ENCODE assay signal across 26 cellular contexts in genomic region chr4:88981571-88981970, GRCh38.
A peak's percentile ranks its signal among the peaks of the same experiment; 100 is the strongest.
DNase-seq lines count a peak whose midpoint lies in the region; ATAC-seq, FAIRE-seq and TF ChIP-seq lines count a peak whose summit lies in the region.
"Had no signal": no experiment of that assay in that cellular context is flagged by ENCODE, and none has a peak within 500 bp of the region (broad histone marks: within the 10 kb centered on the region; RNA-seq: fewer than 3 reads in every experiment).

No MANE protein-coding gene starts in this region.

- no peaks in the 10 kb centered on the region for H4K20me1 ChIP-seq in hepatocyte (ENCODE audit: insufficient read depth, poor library complexity, severe bottlenecking)

- intact Hi-C loops in transverse colon (cut with DNase I; ENCODE audit: low total_unique reads) (no loop called here), Right ventricle myocardium superior (cut with DNase I) (no loop called here)

- in situ Hi-C loops in transverse colon (cut with MboI; ENCODE audit: low pct_ligation_motif_present in 1 of 4, low pct_unique_long_range_greater_than_20kb in 1 of 4, low sequenced_read_pairs in 3 of 4) = no loop called here

- H3K79me2 ChIP-seq in hepatocyte = no peaks in the 10 kb centered on the region

- DNase-seq in DMS 273 (lab: John Stamatoyannopoulos, UW; ENCODE audit: unreplicated experiment) (peak; percentile 16), DMS 273 treated with DMSO at 0.1 percent for 48 hours (lab: John Stamatoyannopoulos, UW) (no peak), amniotic epithelial cell (ENCODE audit: low read depth) (peak; percentile 62), hepatocyte (ENCODE audit: low spot score) (no peak), RCC 7860 (ENCODE audit: low spot score) (no peak), transverse colon (no peak), Right ventricle myocardium superior (no peak)
- DNase-seq: ACHN; C1 segment of cervical spinal cord; Calu3; CD8-positive, alpha-beta memory T cell; DMS53; GDM1; HCEC 1CT; MG63; NCI-H1417; NCI-H1694 treated with DMSO at 0.1 percent for 48 hours; NCI-H2081 treated with DMSO at 0.1 percent for 48 hours; NCI-H2171 treated with DMSO at 0.1 percent for 48 hours; NCI-H69; SJCRH30 had no signal

- no peaks in the 10 kb centered on the region for H3K9me2 ChIP-seq in hepatocyte (replicated peaks; ENCODE audit: insufficient read depth)

- WGBS in hepatocyte (ENCODE audit: low lambda C conversion rate, missing lambda C conversion rate) = 77% methylated on average over 2 of the region's 2 CpGs
- WGBS in transverse colon (ENCODE audit: low coverage in 1 of 2), 2 donors = 92 to 100% methylated on average over 2 of the region's 2 CpGs

- TF ChIP-seq EP300 in transverse colon (IDR thresholded peaks at IDR 0.05; ENCODE audit: low read depth) = no peak

- no peaks in the 10 kb centered on the region for H3K9me3 ChIP-seq in hepatocyte (ENCODE audit: low read depth)
- H3K9me3 ChIP-seq in transverse colon = no peaks in the 10 kb centered on the region
- H3K9me3 ChIP-seq: MG63, SJCRH30 had no signal

- TF ChIP-seq CTCF in hepatocyte (IDR thresholded peaks at IDR 0.05; ENCODE audit: poor library complexity) = no peak
- no peak for TF ChIP-seq CTCF in transverse colon (IDR thresholded peaks at IDR 0.05)

- TF ChIP-seq POLR2A in transverse colon (IDR thresholded peaks at IDR 0.05) = no peak

- no peak for FAIRE-seq in RCC 7860 (lab: Jason Lieb, UNC)
- FAIRE-seq: K562 had no signal

- H3K27me3 ChIP-seq in hepatocyte (no peaks in the 10 kb centered on the region), transverse colon (no peaks in the 10 kb centered on the region)
- H3K27me3 ChIP-seq: MG63, SJCRH30 had no signal

- ATAC-seq in HG03354 (IDR thresholded peaks at IDR 0.05; ENCODE audit: poor library complexity, severe bottlenecking, unreplicated experiment) = peak; percentile 10
- ATAC-seq in Right ventricle myocardium superior (ENCODE audit: poor library complexity) = no peak
- ATAC-seq: GM23338, K562, Panc1 had no signal

- H3K4me3 ChIP-seq in hepatocyte (no peak overlapping the region), transverse colon (no peak overlapping the region)
- H3K4me3 ChIP-seq: GM23338, K562, MG63, SJCRH30 had no signal

- no peak overlapping the region for H3K4me2 ChIP-seq in hepatocyte
- H3K4me2 ChIP-seq: GM23338 had no signal

- peaks cover 7% of the 10 kb centered on the region for H3K4me1 ChIP-seq in hepatocyte (ENCODE audit: insufficient read depth)
- peaks cover 0 to 6% (median 5%) of the 10 kb centered on the region in 4 donors for H3K4me1 ChIP-seq in transverse colon
- H3K4me1 ChIP-seq: SJCRH30 had no signal

- H3K36me3 ChIP-seq in hepatocyte (replicated peaks; ENCODE audit: insufficient read depth, low read depth) = no peaks in the 10 kb centered on the region
- H3K36me3 ChIP-seq in transverse colon = no peaks in the 10 kb centered on the region
- H3K36me3 ChIP-seq: MG63, SJCRH30 had no signal

- H3K27ac ChIP-seq in hepatocyte (peak overlapping the region; percentile 18), transverse colon (no peak overlapping the region)
- H3K27ac ChIP-seq: 22Rv1, SJCRH30 had no signal

- H2AFZ ChIP-seq in hepatocyte = no peak overlapping the region
- H2AFZ ChIP-seq: GM23338 had no signal

Comparison
In these comparisons a context has a peak if more than half of its experiments do, and no peak if none do; other contexts are left out.
1. DNase-seq: peak in DMS 273 (single experiment) and amniotic epithelial cell (single experiment); none in DMS 273 treated with DMSO at 0.1 percent for 48 hours (single experiment), hepatocyte (single experiment), RCC 7860 (single experiment), transverse colon (single experiment) and Right ventricle myocardium superior (single experiment).